6 cellular contexts compared by ENCODE assay signal in genomic region chr12:96494154-96494553, GRCh38. TPM values are rescaled to one million over a fixed set of nuclear protein-coding genes. Genes with fewer than 3 reads are reported as not detected.
DNase-seq lines count a peak whose midpoint lies in the region; ATAC-seq and TF ChIP-seq lines count a peak whose summit lies in the region.
"Not testable (repeated sequence)": the region's sequence is repeated elsewhere in the genome, so short reads cannot be mapped to it uniquely, and the experiment has no call there.

No MANE protein-coding gene starts in this region.

- H4K12ac ChIP-seq in trophoblast cell (ENCODE audit: low read depth, low read length), result not testable (repeated sequence)

- H2AK5ac ChIP-seq in mesenchymal stem cell (ENCODE audit: low read length, severe bottlenecking); trophoblast cell (ENCODE audit: low read length): not testable (repeated sequence)

- not testable (repeated sequence) for H3K9me2 ChIP-seq in GM23338 (ENCODE audit: insufficient read depth)

- not testable (repeated sequence) for ATAC-seq in GM23338; T-helper 17 cell; central memory CD8-positive, alpha-beta T cell (replicated peaks; ENCODE audit: extremely low read depth, poor library complexity, severe bottlenecking)

- H3K27ac Mint-ChIP-seq in GM23338, result not testable (repeated sequence)
- H3K27ac Mint-ChIP-seq in T-helper 17 cell, result peak overlapping the region; percentile 83
- peak overlapping the region; percentile 70 for H3K27ac Mint-ChIP-seq in central memory CD8-positive, alpha-beta T cell (ENCODE audit: low read depth)

- not testable (repeated sequence) for H4K8ac ChIP-seq in mesenchymal stem cell (ENCODE audit: low read length); trophoblast cell (ENCODE audit: low read depth, low read length)

- H3K79me2 ChIP-seq in GM23338 (replicated peaks; ENCODE audit: insufficient read depth); trophoblast cell (ENCODE audit: control insufficient read depth, insufficient read depth, low read length, poor library complexity): not testable (repeated sequence)

- H3K79me1 ChIP-seq in mesenchymal stem cell (replicated peaks; ENCODE audit: low read length, poor library complexity, severe bottlenecking); trophoblast cell (ENCODE audit: low read length): not testable (repeated sequence)

- H2BK15ac ChIP-seq in mesenchymal stem cell (ENCODE audit: low read depth, poor library complexity, severe bottlenecking), result not testable (repeated sequence)

- not testable (repeated sequence) for H4K20me1 ChIP-seq in GM23338 (replicated peaks; ENCODE audit: insufficient read depth)

- not testable (repeated sequence) for DNase-seq in GM23338 (ENCODE audit: low spot score); T-helper 17 cell; central memory CD8-positive, alpha-beta T cell (ENCODE audit: low spot score in 2 of 2); mesenchymal stem cell
- peak; percentile 40 for DNase-seq in fibroblast of pulmonary artery (ENCODE audit: low read depth)
- DNase-seq in trophoblast cell, result peak; percentile 45 to 70

- peak overlapping the region in 1 of 2 experiments; percentile 67 for H3K4ac ChIP-seq in mesenchymal stem cell (ENCODE audit: low read depth in 1 of 2, low read length in 2 of 2)
- H3K4ac ChIP-seq in trophoblast cell (ENCODE audit: low read depth, low read length), result not testable (repeated sequence)

- not testable (repeated sequence) for H3K4me1 ChIP-seq in GM23338 (ENCODE audit: insufficient read depth); mesenchymal stem cell (ENCODE audit: control insufficient read depth, insufficient read depth, low read depth, low read length); trophoblast cell (ENCODE audit: control insufficient read depth in 1 of 2, insufficient read depth in 2 of 2, low read length in 2 of 2)

- not testable (repeated sequence) for H3K4me1 Mint-ChIP-seq in GM23338
- peaks cover 23% of the 10 kb centered on the region for H3K4me1 Mint-ChIP-seq in T-helper 17 cell
- peaks cover 24% of the 10 kb centered on the region for H3K4me1 Mint-ChIP-seq in central memory CD8-positive, alpha-beta T cell

- H3K9ac ChIP-seq in mesenchymal stem cell (ENCODE audit: low read length), result peak overlapping the region; percentile 6
- H3K9ac ChIP-seq in trophoblast cell (ENCODE audit: low read length), result not testable (repeated sequence)

- H2BK12ac ChIP-seq in mesenchymal stem cell (ENCODE audit: low read length in 2 of 2); trophoblast cell (ENCODE audit: low read length): not testable (repeated sequence)

- not testable (repeated sequence) for TF ChIP-seq CTCF in GM23338 (conservative IDR thresholded peaks at IDR 0.05; ENCODE audit: low read depth in 2 of 2); fibroblast of pulmonary artery (IDR thresholded peaks at IDR 0.05; ENCODE audit: low read length, missing control alignments)

- not testable (repeated sequence) for H3K9me3 Mint-ChIP-seq in GM23338; central memory CD8-positive, alpha-beta T cell

- H2BK120ac ChIP-seq in mesenchymal stem cell (ENCODE audit: low read depth, low read length); trophoblast cell (ENCODE audit: insufficient read depth, low read length, poor library complexity): not testable (repeated sequence)

- H3K14ac ChIP-seq in mesenchymal stem cell (ENCODE audit: low read length in 2 of 2); trophoblast cell (ENCODE audit: low read length): not testable (repeated sequence)

- not testable (repeated sequence) for H4K91ac ChIP-seq in mesenchymal stem cell (ENCODE audit: low read length); trophoblast cell (ENCODE audit: low read depth, low read length)

- H3K27me3 ChIP-seq in GM23338 (ENCODE audit: insufficient read depth); mesenchymal stem cell (ENCODE audit: control insufficient read depth in 1 of 2, insufficient read depth in 1 of 2, low read length in 2 of 2); trophoblast cell (ENCODE audit: insufficient read depth, low read length): not testable (repeated sequence)

- not testable (repeated sequence) for H3K4me3 Mint-ChIP-seq in GM23338; T-helper 17 cell; central memory CD8-positive, alpha-beta T cell

- WGBS in mesenchymal stem cell, result 96% methylated on average over 6 of the region's 6 CpGs
- no CpG with 5 or more reads among the region's 6 CpGs for WGBS in trophoblast cell (ENCODE audit: extremely low coverage, insufficient coverage, insufficient read length)

- H3K4me3 ChIP-seq in GM23338; fibroblast of pulmonary artery (replicated peaks; ENCODE audit: low read depth, low read length); mesenchymal stem cell (ENCODE audit: insufficient read depth in 1 of 2, low read depth in 1 of 2, low read length in 2 of 2); trophoblast cell (ENCODE audit: low read depth, low read length): not testable (repeated sequence)

- H3K18ac ChIP-seq in mesenchymal stem cell (ENCODE audit: low read depth in 1 of 2, low read length in 2 of 2); trophoblast cell (ENCODE audit: low read length): not testable (repeated sequence)

- H3K27ac ChIP-seq in GM23338 (ENCODE audit: low read depth); mesenchymal stem cell (ENCODE audit: low read length, poor library complexity, severe bottlenecking); trophoblast cell (ENCODE audit: low read depth, low read length): not testable (repeated sequence)

- H2AFZ ChIP-seq in GM23338, result peak overlapping the region; percentile 33; the same call in 1 of the 2 replicates
- not testable (repeated sequence) for H2AFZ ChIP-seq in mesenchymal stem cell (ENCODE audit: low read depth, low read length); trophoblast cell (ENCODE audit: insufficient read depth, low read length, poor library complexity)

- H2BK5ac ChIP-seq in mesenchymal stem cell (ENCODE audit: low read depth, low read length, poor library complexity, severe bottlenecking); trophoblast cell (ENCODE audit: low read depth, low read length, poor library complexity): not testable (repeated sequence)

- H3F3A ChIP-seq in GM23338 (replicated peaks; ENCODE audit: low read depth), result not testable (repeated sequence)

- H3K27me3 Mint-ChIP-seq in GM23338 (ENCODE audit: insufficient read depth, low read depth, poor library complexity); T-helper 17 cell; central memory CD8-positive, alpha-beta T cell: not testable (repeated sequence)

- not testable (repeated sequence) for H3K36me3 ChIP-seq in GM23338 (ENCODE audit: insufficient read depth); mesenchymal stem cell (ENCODE audit: control insufficient read depth in 1 of 2, insufficient read depth in 2 of 2, low read depth in 1 of 2, low read length in 2 of 2); trophoblast cell (ENCODE audit: control insufficient read depth in 1 of 2, insufficient read depth in 2 of 2, low read length in 2 of 2)

- H3K9me3 ChIP-seq in T-helper 17 cell (ENCODE audit: control insufficient read depth, low read length, poor library complexity, severe bottlenecking); mesenchymal stem cell (ENCODE audit: control insufficient read depth, low read length); trophoblast cell (ENCODE audit: insufficient read depth, low read depth, low read length): not testable (repeated sequence)

- not testable (repeated sequence) for H3K36me3 Mint-ChIP-seq in GM23338 (ENCODE audit: low read depth); T-helper 17 cell (ENCODE audit: low read depth); central memory CD8-positive, alpha-beta T cell (ENCODE audit: insufficient read depth)

- not testable (repeated sequence) for H3K4me2 ChIP-seq in GM23338; mesenchymal stem cell (ENCODE audit: low read length, poor library complexity, severe bottlenecking); trophoblast cell (ENCODE audit: low read length)

- H3K23ac ChIP-seq in mesenchymal stem cell (ENCODE audit: low read length in 2 of 2); trophoblast cell (ENCODE audit: low read length): not testable (repeated sequence)

RNA-seq across cellular contexts. Expression of gene CFAP54, which starts 4.8 kb away (rescaled TPM):
- 0.07 and 0.70 TPM in 2 replicates for total RNA-seq in GM23338 (2014; rRNA removed; shearing (Covaris generic))
- 0.30 and 0.76 TPM in 2 replicates for polyA plus RNA-seq in GM23338 (2016; fragmentation: Nextera tagmentation; extraction: Ambion mirVana)
- total RNA-seq in T-helper 17 cell, result 1 to 10 TPM; 1.2 to 1.3 TPM
- polyA plus RNA-seq in mesenchymal stem cell (2013, experiment 1 of 2), result 0.88 TPM
- 0.74 TPM for polyA plus RNA-seq in mesenchymal stem cell (2013, experiment 2 of 2)
- polyA plus RNA-seq in trophoblast cell (2013), result 0.03 and 0.14 TPM in 2 replicates
